1 cellular context compared by ENCODE assay signal in genomic region chr4:143407475-143407874, GRCh38.
TF ChIP-seq lines count a peak whose summit lies in the region.

No MANE protein-coding gene starts in this region.

TF ChIP-seq in IMR-90, 13 proteins besides CTCF, POLR2A, EP300 and RAD21 (continued from another document):
- TF ChIP-seq USF2 (IDR thresholded peaks at IDR 0.05; ENCODE audit: low read depth, low read length) (no peak), BHLHE40 (IDR thresholded peaks at IDR 0.05; ENCODE audit: low read depth, low read length) (no peak), MXI1 (IDR thresholded peaks at IDR 0.05; ENCODE audit: borderline replicate concordance, low read depth, low read length) (no peak), ELK1 (IDR thresholded peaks at IDR 0.05; ENCODE audit: borderline replicate concordance, low read depth, low read length) (no peak), SMC3 (IDR thresholded peaks at IDR 0.05; ENCODE audit: low read depth, low read length) (no peak), RCOR1 (IDR thresholded peaks at IDR 0.05; ENCODE audit: insufficient replicate concordance, low read length) (no peak), CEBPB (IDR thresholded peaks at IDR 0.05; ENCODE audit: low read depth, low read length) (no peak), MAZ (IDR thresholded peaks at IDR 0.05; ENCODE audit: borderline replicate concordance, low read depth, low read length) (no peak), NFE2L2 (IDR thresholded peaks at IDR 0.05; ENCODE audit: low read depth, low read length) (no peak)
